In genomic region chr14:34081576-34082136, GRCh38 we compare ENCODE assay signal across 9 cellular contexts.
A peak's percentile ranks its signal among the peaks of the same experiment; 100 is the strongest.
DNase-seq lines count a peak whose midpoint lies in the region; ATAC-seq and TF ChIP-seq lines count a peak whose summit lies in the region.
"Had no signal": no experiment of that assay in that cellular context is flagged by ENCODE, and none has a peak within 500 bp of the region (broad histone marks: within the 10 kb centered on the region; RNA-seq: fewer than 3 reads in every experiment).

No MANE protein-coding gene starts in this region.

- TF ChIP-seq CTCF in choroid plexus epithelial cell (conservative IDR thresholded peaks at IDR 0.05; ENCODE audit: low read depth, low read length) (no peak), nephron (IDR thresholded peaks at IDR 0.05; ENCODE audit: unreplicated experiment in 3 of 3) (no peak)

- peak overlapping the region; percentile 35 to 61 (median 60) for H3K27ac Mint-ChIP-seq in nephron
- H3K27ac Mint-ChIP-seq in effector memory CD8-positive, alpha-beta T cell, result peak overlapping the region in 1 of 2 donors; percentile 6

- H3K4me3 ChIP-seq in choroid plexus epithelial cell (ENCODE audit: low read depth, low read length), result no peak overlapping the region

- H3K4me3 Mint-ChIP-seq in nephron, result no peak overlapping the region
- H3K4me3 Mint-ChIP-seq in effector memory CD8-positive, alpha-beta T cell, result no peak overlapping the region

- DNase-seq in G401 (ENCODE audit: low spot score) (peak; percentile 21), NCI-H2196 (lab: John Stamatoyannopoulos, UW; ENCODE audit: unreplicated experiment) (peak; percentile 59), choroid plexus epithelial cell (ENCODE audit: low read depth) (peak; percentile 74), NAMALWA (ENCODE audit: low spot score) (no peak)
- no peak for DNase-seq in stimulated activated CD8-positive, alpha-beta memory T cell treated with anti-CD3 and anti-CD28 coated beads, Interleukin-4, amount 100 ng/mL, for 48 hours
- no peak for DNase-seq in effector memory CD8-positive, alpha-beta T cell
- DNase-seq: NCI-H524 treated with DMSO at 0.1 percent for 48 hours had no signal

- H3K27me3 Mint-ChIP-seq in nephron (ENCODE audit: low read depth), result peaks cover 15% of the 10 kb centered on the region
- peaks cover 0 to 10% of the 10 kb centered on the region in 2 donors for H3K27me3 Mint-ChIP-seq in effector memory CD8-positive, alpha-beta T cell

- no peaks in the 10 kb centered on the region for H3K36me3 Mint-ChIP-seq in nephron (ENCODE audit: low read depth)
- H3K36me3 Mint-ChIP-seq in effector memory CD8-positive, alpha-beta T cell (ENCODE audit: insufficient read depth), result no peaks in the 10 kb centered on the region

- peaks cover 30% of the 10 kb centered on the region for H3K4me1 Mint-ChIP-seq in nephron
- H3K4me1 Mint-ChIP-seq in effector memory CD8-positive, alpha-beta T cell (ENCODE audit: low read depth in 2 of 2), result peaks cover 0 to 1% of the 10 kb centered on the region in 2 donors

- in situ Hi-C loops in G401 (cut with HindIII; ENCODE audit: low sequenced_read_pairs), result no loop called here

- H3K9me3 Mint-ChIP-seq in nephron, result no peaks in the 10 kb centered on the region
- peaks cover 0 to 2% of the 10 kb centered on the region in 2 donors for H3K9me3 Mint-ChIP-seq in effector memory CD8-positive, alpha-beta T cell

- ATAC-seq in HG03097 (IDR thresholded peaks at IDR 0.05; ENCODE audit: low FRiP score, unreplicated experiment), result no peak
- ATAC-seq in effector memory CD8-positive, alpha-beta T cell (replicated peaks), result no peak

Comparison
In these comparisons a context has a peak if more than half of its experiments do, and no peak if none do; other contexts are left out.
1. DNase-seq: peak in G401 (single experiment), NCI-H2196 (single experiment) and choroid plexus epithelial cell (single experiment); none in stimulated activated CD8-positive, alpha-beta memory T cell treated with anti-CD3 and anti-CD28 coated beads, Interleukin-4, amount 100 ng/mL, for 48 hours (single experiment), NAMALWA (single experiment) and effector memory CD8-positive, alpha-beta T cell (0 of 3).